8 cellular contexts compared by ENCODE assay signal in the genomic region with DNA sequence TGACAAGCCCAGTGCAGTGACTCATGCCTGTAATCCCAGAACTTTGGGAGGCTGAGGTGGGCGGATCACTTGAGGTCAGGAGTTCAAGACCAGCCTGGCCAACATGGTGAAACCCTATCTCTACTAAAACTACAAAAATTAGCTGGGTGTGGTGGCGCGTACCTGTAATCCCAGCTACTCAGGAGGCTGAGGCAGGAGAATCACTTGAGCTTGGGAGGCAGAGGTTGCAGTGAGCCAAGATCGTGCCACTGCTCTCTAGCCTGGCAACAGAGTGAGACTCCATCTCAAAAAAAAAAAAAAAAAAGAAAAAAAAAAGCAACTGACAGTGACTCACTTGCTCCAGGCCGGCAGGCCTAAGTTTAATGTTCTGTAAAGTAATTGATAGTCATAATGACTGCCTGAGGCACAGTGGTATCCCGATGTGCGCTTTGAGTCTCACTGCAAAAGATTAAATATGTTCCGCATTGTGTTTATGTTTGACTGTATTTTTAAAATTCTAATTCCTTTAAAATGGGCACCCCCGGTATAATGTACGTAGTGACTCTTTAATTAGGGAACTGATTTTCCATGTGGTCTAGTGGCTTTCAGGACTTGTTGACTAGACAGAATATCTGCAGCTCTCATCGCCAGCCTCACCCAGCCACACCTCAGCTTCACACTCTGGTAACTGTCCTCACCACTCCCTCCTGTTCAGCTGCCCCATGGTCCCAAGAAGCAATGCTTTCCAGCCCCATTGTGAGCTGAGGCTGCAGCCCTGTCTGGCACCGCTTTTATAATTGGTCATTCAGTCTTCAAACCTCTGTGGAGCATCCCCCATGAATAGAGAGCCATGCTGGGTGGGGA. TPM values are rescaled to one million over a fixed set of nuclear protein-coding genes. Genes with fewer than 3 reads are reported as not detected.
DNase-seq lines count a peak whose midpoint lies in the region; ATAC-seq and TF ChIP-seq lines count a peak whose summit lies in the region.
"Not testable (repeated sequence)": the region's sequence is repeated elsewhere in the genome, so short reads cannot be mapped to it uniquely, and the experiment has no call there.

No MANE protein-coding gene starts in this region.

- TF ChIP-seq CTCF in SU-DHL-6 (IDR thresholded peaks at IDR 0.05; ENCODE audit: insufficient read depth, low read length, poor library complexity, severe bottlenecking); kidney epithelial cell (IDR thresholded peaks at IDR 0.05; ENCODE audit: insufficient read depth, low read length, poor library complexity, severe bottlenecking); osteocyte (IDR thresholded peaks at IDR 0.05); upper lobe of right lung (IDR thresholded peaks at IDR 0.05): not testable (repeated sequence)

- H3K4me3 Mint-ChIP-seq in osteocyte (ENCODE audit: unreplicated experiment) = not testable (repeated sequence)

- not testable (repeated sequence) for H3K36me3 ChIP-seq in SU-DHL-6 (ENCODE audit: low read length); kidney epithelial cell (ENCODE audit: control insufficient read depth, insufficient read depth, low read length); upper lobe of right lung

- not testable (repeated sequence) for H3K9me3 Mint-ChIP-seq in osteocyte (ENCODE audit: unreplicated experiment)

- DNase-seq in EH (ENCODE audit: low read depth) = peak; percentile 78
- DNase-seq in M059J (ENCODE audit: low read depth) = peak; percentile 93
- peak; percentile 25 to 31 for DNase-seq in activated T-cell treated with anti-CD3 and anti-CD28 coated beads, Interleukin-2, amount 50 U/mL, for 48 hours
- peak; percentile 56 for DNase-seq in kidney epithelial cell (ENCODE audit: low read depth)
- DNase-seq in osteocyte (ENCODE audit: extremely low spot score, unreplicated experiment); upper lobe of right lung: not testable (repeated sequence)

- peak overlapping the region; percentile 45 for H3K27ac Mint-ChIP-seq in osteocyte (ENCODE audit: unreplicated experiment)

- H3K4me3 ChIP-seq in SU-DHL-6 (ENCODE audit: insufficient read depth, low read length, poor library complexity, severe bottlenecking); kidney epithelial cell (ENCODE audit: low read depth, low read length); upper lobe of right lung: not testable (repeated sequence)

- intact Hi-C loops in upper lobe of right lung (cut with DNase I) = not testable (repeated sequence)

- H3K79me2 ChIP-seq in SU-DHL-6 (ENCODE audit: insufficient read depth, low read length) = not testable (repeated sequence)

- peaks cover 23% of the 10 kb centered on the region for H3K4me1 Mint-ChIP-seq in osteocyte (ENCODE audit: unreplicated experiment)

- not testable (repeated sequence) for H3K27me3 Mint-ChIP-seq in osteocyte (ENCODE audit: unreplicated experiment)

- not testable (repeated sequence) for H3K4me2 ChIP-seq in SU-DHL-6 (ENCODE audit: low read depth, low read length, poor library complexity, severe bottlenecking)

- not testable (repeated sequence) for H3K9ac ChIP-seq in SU-DHL-6 (ENCODE audit: low read length)

- not testable (repeated sequence) for H3K9me2 ChIP-seq in SU-DHL-6 (replicated peaks; ENCODE audit: insufficient read depth, low read length)

- H3K36me3 Mint-ChIP-seq in osteocyte (ENCODE audit: unreplicated experiment) = not testable (repeated sequence)

- not testable (repeated sequence) for H3F3A ChIP-seq in SU-DHL-6 (ENCODE audit: insufficient read depth)

- H2AFZ ChIP-seq in SU-DHL-6 (ENCODE audit: low read depth, low read length, severe bottlenecking) = peak overlapping the region; percentile 94

- not testable (repeated sequence) for ATAC-seq in upper lobe of right lung

- H3K4me1 ChIP-seq in upper lobe of right lung = peaks cover 23% of the 10 kb centered on the region

- H3K27ac ChIP-seq in SU-DHL-6 (ENCODE audit: low read depth, low read length) = not testable (repeated sequence)
- H3K27ac ChIP-seq in cingulate gyrus (ENCODE audit: low read depth, low read length) = peak overlapping the region; percentile 99
- peak overlapping the region; percentile 83 for H3K27ac ChIP-seq in upper lobe of right lung

- H3K27me3 ChIP-seq in SU-DHL-6 (ENCODE audit: low read length); kidney epithelial cell (ENCODE audit: control insufficient read depth, insufficient read depth, low read length); upper lobe of right lung: not testable (repeated sequence)

- not testable (repeated sequence) for H3K9me3 ChIP-seq in SU-DHL-6 (ENCODE audit: insufficient read depth, low read length); upper lobe of right lung

- not testable (repeated sequence) for H4K20me1 ChIP-seq in SU-DHL-6 (ENCODE audit: low read depth, low read length)

RNA-seq across cellular contexts. Expression of a gene that starts 24.9 kb away (rescaled TPM):
- 153 and 155 TPM in 2 replicates for total RNA-seq in M059J (2014; rRNA removed; shearing (Covaris generic))
- 137 and 143 TPM in 2 replicates for total RNA-seq in kidney epithelial cell
- 128 and 131 TPM in 2 replicates for total RNA-seq in osteocyte
- total RNA-seq in upper lobe of right lung = 127 TPM

RNA-seq across cellular contexts. Expression of a gene that starts 27.7 kb away (rescaled TPM):
- total RNA-seq in M059J (2014; rRNA removed; shearing (Covaris generic)) = 12.3 and 19.1 TPM in 2 replicates
- total RNA-seq in kidney epithelial cell (20.7 and 21.4 TPM in 2 replicates), osteocyte (37.4 and 38.7 TPM in 2 replicates), upper lobe of right lung (49.8 TPM)
